In the genomic region with DNA sequence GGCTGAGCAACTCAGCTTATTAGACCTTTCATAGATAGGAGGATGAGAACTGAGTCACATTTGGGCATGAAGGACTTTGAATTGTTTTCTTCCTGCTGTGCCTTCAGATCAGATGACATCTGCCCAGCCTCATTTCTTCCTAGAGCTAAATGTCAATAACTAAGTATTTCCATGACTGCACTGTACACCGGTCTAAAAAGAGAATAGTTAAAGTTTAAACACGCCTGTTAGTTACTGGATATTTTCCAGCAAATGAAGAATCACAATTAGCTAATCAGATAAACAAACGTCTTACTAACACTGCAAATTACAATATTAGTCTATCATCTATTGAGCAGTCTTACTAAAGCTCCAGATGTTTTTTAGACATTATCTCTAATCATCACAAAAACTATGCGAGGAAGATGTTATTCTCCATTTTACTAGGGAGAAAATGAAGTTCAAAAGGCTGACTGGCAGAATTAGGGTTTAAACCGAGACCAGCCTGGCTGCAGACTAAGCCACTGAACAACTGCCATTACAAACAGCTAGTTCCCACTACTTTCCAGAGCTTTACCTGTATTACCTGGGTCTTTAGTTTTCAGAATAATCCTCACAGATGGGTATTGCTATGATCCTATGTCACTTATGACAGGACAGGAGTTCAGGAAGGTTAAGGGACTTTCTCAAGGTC, we compare ENCODE assay signal across 12 cellular contexts.
A peak's percentile ranks its signal among the peaks of the same experiment; 100 is the strongest.
DNase-seq lines count a peak whose midpoint lies in the region; ATAC-seq, FAIRE-seq and TF ChIP-seq lines count a peak whose summit lies in the region.
"Had no signal": no experiment of that assay in that cellular context is flagged by ENCODE, and none has a peak within 500 bp of the region (broad histone marks: within the 10 kb centered on the region; RNA-seq: fewer than 3 reads in every experiment).

No MANE protein-coding gene starts in this region.

- peaks cover 14% of the 10 kb centered on the region for H3K4me1 Mint-ChIP-seq in activated CD8-positive, alpha-beta T cell treated with anti-CD3 and anti-CD28 coated beads for 36 hours (ENCODE audit: low read depth)
- H3K4me1 Mint-ChIP-seq in activated CD8-positive, alpha-beta T cell treated with anti-CD3 and anti-CD28 coated beads, Interleukin-2, amount 10 ng/mL, durations not matched to agents 7 days and 5 days (ENCODE audit: low read depth), result peaks cover 5% of the 10 kb centered on the region
- H3K4me1 Mint-ChIP-seq in activated T-helper 1 cell treated with anti-CD3 and anti-CD28 coated beads, Interleukin-12 subunit alpha, Interleukin-12 subunit beta, Interleukin-2, Interleukin-4 antibody, amounts not matched to agents 30 ng/mL and 10 ng/mL and 1 ng/mL, durations not matched to agents 14 hours and 24 hours and 36 hours (ENCODE audit: low read depth), result peaks cover 10% of the 10 kb centered on the region
- peaks cover 11% of the 10 kb centered on the region for H3K4me1 Mint-ChIP-seq in stimulated activated memory B cell treated with anti-CD40 and anti-IgM and Interleukin-4, amounts not matched to agents 10 μg/mL and 1 μg/mL and 100 μg/mL, for 72 hours
- no peaks in the 10 kb centered on the region for H3K4me1 Mint-ChIP-seq in glutamatergic neuron (ENCODE audit: low read depth, unreplicated experiment)

- H3K27me3 Mint-ChIP-seq in activated CD8-positive, alpha-beta T cell treated with anti-CD3 and anti-CD28 coated beads for 36 hours, result no peaks in the 10 kb centered on the region
- H3K27me3 Mint-ChIP-seq in activated CD8-positive, alpha-beta T cell treated with anti-CD3 and anti-CD28 coated beads, Interleukin-2, amount 10 ng/mL, durations not matched to agents 7 days and 5 days (ENCODE audit: low read depth), result no peaks in the 10 kb centered on the region
- peaks cover 2% of the 10 kb centered on the region for H3K27me3 Mint-ChIP-seq in activated T-helper 1 cell treated with anti-CD3 and anti-CD28 coated beads, Interleukin-12 subunit alpha, Interleukin-12 subunit beta, Interleukin-2, Interleukin-4 antibody, amounts not matched to agents 30 ng/mL and 10 ng/mL and 1 ng/mL, durations not matched to agents 14 hours and 24 hours and 36 hours (ENCODE audit: insufficient read depth)
- no peaks in the 10 kb centered on the region for H3K27me3 Mint-ChIP-seq in stimulated activated memory B cell treated with anti-CD40 and anti-IgM and Interleukin-4, amounts not matched to agents 10 μg/mL and 1 μg/mL and 100 μg/mL, for 72 hours
- H3K27me3 Mint-ChIP-seq in glutamatergic neuron (ENCODE audit: unreplicated experiment), result no peaks in the 10 kb centered on the region

- intact Hi-C loops in activated CD8-positive, alpha-beta T cell treated with anti-CD3 and anti-CD28 coated beads for 36 hours (cut with micrococcal nuclease), result no loop called here
- intact Hi-C loops in activated T-helper 1 cell treated with anti-CD3 and anti-CD28 coated beads, Interleukin-12 subunit alpha, Interleukin-12 subunit beta, Interleukin-2, Interleukin-4 antibody, amounts not matched to agents 30 ng/mL and 10 ng/mL and 1 ng/mL, durations not matched to agents 14 hours and 24 hours and 36 hours (cut with micrococcal nuclease), result no loop called here

- peak overlapping the region; percentile 73 for H3K27ac Mint-ChIP-seq in activated CD8-positive, alpha-beta T cell treated with anti-CD3 and anti-CD28 coated beads for 36 hours
- H3K27ac Mint-ChIP-seq in activated CD8-positive, alpha-beta T cell treated with anti-CD3 and anti-CD28 coated beads, Interleukin-2, amount 10 ng/mL, durations not matched to agents 7 days and 5 days, result no peak overlapping the region
- peak overlapping the region; percentile 76 for H3K27ac Mint-ChIP-seq in activated T-helper 1 cell treated with anti-CD3 and anti-CD28 coated beads, Interleukin-12 subunit alpha, Interleukin-12 subunit beta, Interleukin-2, Interleukin-4 antibody, amounts not matched to agents 30 ng/mL and 10 ng/mL and 1 ng/mL, durations not matched to agents 14 hours and 24 hours and 36 hours
- H3K27ac Mint-ChIP-seq in stimulated activated memory B cell treated with anti-CD40 and anti-IgM and Interleukin-4, amounts not matched to agents 10 μg/mL and 1 μg/mL and 100 μg/mL, for 72 hours, result peak overlapping the region; percentile 59
- no peak overlapping the region for H3K27ac Mint-ChIP-seq in glutamatergic neuron (ENCODE audit: unreplicated experiment)

- no peaks in the 10 kb centered on the region for H3K36me3 Mint-ChIP-seq in activated CD8-positive, alpha-beta T cell treated with anti-CD3 and anti-CD28 coated beads for 36 hours (ENCODE audit: low read depth)
- no peaks in the 10 kb centered on the region for H3K36me3 Mint-ChIP-seq in activated CD8-positive, alpha-beta T cell treated with anti-CD3 and anti-CD28 coated beads, Interleukin-2, amount 10 ng/mL, durations not matched to agents 7 days and 5 days (ENCODE audit: low read depth)
- H3K36me3 Mint-ChIP-seq in activated T-helper 1 cell treated with anti-CD3 and anti-CD28 coated beads, Interleukin-12 subunit alpha, Interleukin-12 subunit beta, Interleukin-2, Interleukin-4 antibody, amounts not matched to agents 30 ng/mL and 10 ng/mL and 1 ng/mL, durations not matched to agents 14 hours and 24 hours and 36 hours (ENCODE audit: low read depth), result no peaks in the 10 kb centered on the region
- peaks cover 6% of the 10 kb centered on the region for H3K36me3 Mint-ChIP-seq in stimulated activated memory B cell treated with anti-CD40 and anti-IgM and Interleukin-4, amounts not matched to agents 10 μg/mL and 1 μg/mL and 100 μg/mL, for 72 hours
- peaks cover 5% of the 10 kb centered on the region for H3K36me3 Mint-ChIP-seq in glutamatergic neuron (ENCODE audit: unreplicated experiment)

- no peak for TF ChIP-seq CTCF in activated CD8-positive, alpha-beta T cell treated with anti-CD3 and anti-CD28 coated beads for 36 hours (IDR thresholded peaks at IDR 0.05)
- no peak for TF ChIP-seq CTCF in glutamatergic neuron (IDR thresholded peaks at IDR 0.05; ENCODE audit: partially characterized antibody, unreplicated experiment)

- H3K9me3 Mint-ChIP-seq in activated CD8-positive, alpha-beta T cell treated with anti-CD3 and anti-CD28 coated beads for 36 hours, result peaks cover 4% of the 10 kb centered on the region
- peaks cover 6% of the 10 kb centered on the region for H3K9me3 Mint-ChIP-seq in activated CD8-positive, alpha-beta T cell treated with anti-CD3 and anti-CD28 coated beads, Interleukin-2, amount 10 ng/mL, durations not matched to agents 7 days and 5 days (ENCODE audit: insufficient read depth)
- H3K9me3 Mint-ChIP-seq in activated T-helper 1 cell treated with anti-CD3 and anti-CD28 coated beads, Interleukin-12 subunit alpha, Interleukin-12 subunit beta, Interleukin-2, Interleukin-4 antibody, amounts not matched to agents 30 ng/mL and 10 ng/mL and 1 ng/mL, durations not matched to agents 14 hours and 24 hours and 36 hours, result peaks cover 11% of the 10 kb centered on the region
- peaks cover 8% of the 10 kb centered on the region for H3K9me3 Mint-ChIP-seq in stimulated activated memory B cell treated with anti-CD40 and anti-IgM and Interleukin-4, amounts not matched to agents 10 μg/mL and 1 μg/mL and 100 μg/mL, for 72 hours
- no peaks in the 10 kb centered on the region for H3K9me3 Mint-ChIP-seq in glutamatergic neuron (ENCODE audit: unreplicated experiment)

- DNase-seq in activated CD8-positive, alpha-beta T cell treated with anti-CD3 and anti-CD28 coated beads for 36 hours, result peak; percentile 13
- no peak for DNase-seq in activated CD8-positive, alpha-beta T cell treated with anti-CD3 and anti-CD28 coated beads, Interleukin-2, amount 10 ng/mL, durations not matched to agents 7 days and 5 days
- DNase-seq in activated T-helper 1 cell treated with anti-CD3 and anti-CD28 coated beads, Interleukin-12 subunit alpha, Interleukin-12 subunit beta, Interleukin-2, Interleukin-4 antibody, amounts not matched to agents 30 ng/mL and 10 ng/mL and 1 ng/mL, durations not matched to agents 14 hours and 24 hours and 36 hours (ENCODE audit: low spot score), result no peak
- DNase-seq in cortex of kidney (lab: John Stamatoyannopoulos, UW) (no peak), glutamatergic neuron (no peak), RKO (ENCODE audit: low spot score) (no peak)
- DNase-seq: activated CD4-positive, CD25-positive, alpha-beta regulatory T cell treated with anti-CD3 and anti-CD28 coated beads, Interleukin-2, amount 50 U/mL, for 72 hours; dorsolateral prefrontal cortex; MV-4-11; tibial artery had no signal

- H3K4me3 Mint-ChIP-seq in activated CD8-positive, alpha-beta T cell treated with anti-CD3 and anti-CD28 coated beads for 36 hours, result no peak overlapping the region
- no peak overlapping the region for H3K4me3 Mint-ChIP-seq in activated CD8-positive, alpha-beta T cell treated with anti-CD3 and anti-CD28 coated beads, Interleukin-2, amount 10 ng/mL, durations not matched to agents 7 days and 5 days
- H3K4me3 Mint-ChIP-seq in activated T-helper 1 cell treated with anti-CD3 and anti-CD28 coated beads, Interleukin-12 subunit alpha, Interleukin-12 subunit beta, Interleukin-2, Interleukin-4 antibody, amounts not matched to agents 30 ng/mL and 10 ng/mL and 1 ng/mL, durations not matched to agents 14 hours and 24 hours and 36 hours, result no peak overlapping the region
- H3K4me3 Mint-ChIP-seq in stimulated activated memory B cell treated with anti-CD40 and anti-IgM and Interleukin-4, amounts not matched to agents 10 μg/mL and 1 μg/mL and 100 μg/mL, for 72 hours, result no peak overlapping the region
- H3K4me3 Mint-ChIP-seq in glutamatergic neuron (ENCODE audit: unreplicated experiment), result no peak overlapping the region

- POLR2A ChIA-PET in activated CD8-positive, alpha-beta T cell treated with anti-CD3 and anti-CD28 coated beads for 36 hours (lab: Charles Lee), result no interaction called here
- POLR2A ChIA-PET in activated CD8-positive, alpha-beta T cell treated with anti-CD3 and anti-CD28 coated beads, Interleukin-2, amount 10 ng/mL, durations not matched to agents 7 days and 5 days (lab: Charles Lee), result interaction anchor here (1.0 kb wide), 1 partner anchor 9 kb away, joined by 3 read pairs; no protein-coding TSS in a partner anchor

- peak; percentile 97 for FAIRE-seq in islet of Langerhans (lab: Jason Lieb, UNC)

- CTCF ChIA-PET in activated CD8-positive, alpha-beta T cell treated with anti-CD3 and anti-CD28 coated beads for 36 hours (lab: Charles Lee), result interaction anchor here (0.7 to 2.0 kb wide), 3 partner anchors 26 to 228 kb away, joined by 4 to 7 read pairs (median 4); no protein-coding TSS in a partner anchor
- CTCF ChIA-PET in activated CD8-positive, alpha-beta T cell treated with anti-CD3 and anti-CD28 coated beads, Interleukin-2, amount 10 ng/mL, durations not matched to agents 7 days and 5 days (lab: Charles Lee), result interaction anchor here (0.8 to 1.7 kb wide), 4 partner anchors 13 to 165 kb away, joined by 3 to 4 read pairs (median 3); no protein-coding TSS in a partner anchor

- peak; percentile 68 for ATAC-seq in activated CD8-positive, alpha-beta T cell treated with anti-CD3 and anti-CD28 coated beads for 36 hours
- no peak for ATAC-seq in activated CD8-positive, alpha-beta T cell treated with anti-CD3 and anti-CD28 coated beads, Interleukin-2, amount 10 ng/mL, durations not matched to agents 7 days and 5 days
- no peak for ATAC-seq in stimulated activated memory B cell treated with anti-CD40 and anti-IgM and Interleukin-4, amounts not matched to agents 10 μg/mL and 1 μg/mL and 100 μg/mL, for 72 hours

Comparison
In these comparisons a context has a peak if more than half of its experiments do, and no peak if none do; other contexts are left out.
1. H3K27ac Mint-ChIP-seq: peak in activated CD8-positive, alpha-beta T cell treated with anti-CD3 and anti-CD28 coated beads for 36 hours (single experiment), activated T-helper 1 cell treated with anti-CD3 and anti-CD28 coated beads, Interleukin-12 subunit alpha, Interleukin-12 subunit beta, Interleukin-2, Interleukin-4 antibody, amounts not matched to agents 30 ng/mL and 10 ng/mL and 1 ng/mL, durations not matched to agents 14 hours and 24 hours and 36 hours (single experiment) and stimulated activated memory B cell treated with anti-CD40 and anti-IgM and Interleukin-4, amounts not matched to agents 10 μg/mL and 1 μg/mL and 100 μg/mL, for 72 hours (single experiment); none in activated CD8-positive, alpha-beta T cell treated with anti-CD3 and anti-CD28 coated beads, Interleukin-2, amount 10 ng/mL, durations not matched to agents 7 days and 5 days (single experiment) and glutamatergic neuron (single experiment).